Comparison of ENCODE assay signal across 26 cellular contexts in the genomic region with DNA sequence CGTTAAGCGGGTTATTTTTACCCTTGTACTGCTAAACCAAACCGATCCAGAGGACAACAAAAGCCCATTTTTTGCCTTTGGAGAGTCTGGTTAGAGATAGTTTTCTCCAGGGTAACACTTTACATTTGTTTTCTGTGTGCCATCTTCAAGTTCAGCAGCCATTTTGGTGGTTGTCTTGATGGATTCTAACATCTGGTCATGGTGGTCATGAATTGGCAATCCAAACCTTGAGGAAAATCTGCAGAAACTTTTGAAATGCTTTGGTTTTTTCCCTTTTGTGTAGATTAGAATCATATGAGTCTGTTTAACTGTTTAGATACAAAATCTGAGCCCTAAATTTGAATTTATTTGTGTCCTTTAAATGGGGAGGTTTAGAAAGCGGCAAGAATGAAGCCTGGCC. TPM values are rescaled to one million over a fixed set of nuclear protein-coding genes. Genes with fewer than 3 reads are reported as not detected.
DNase-seq lines count a peak whose midpoint lies in the region; ATAC-seq and TF ChIP-seq lines count a peak whose summit lies in the region.
"Had no signal": no experiment of that assay in that cellular context is flagged by ENCODE, and none has a peak within 500 bp of the region (broad histone marks: within the 10 kb centered on the region; RNA-seq: fewer than 3 reads in every experiment).

No MANE protein-coding gene starts in this region.

- H3K27ac Mint-ChIP-seq in GM23338: peak overlapping the region; percentile 36; the same call in 1 of the 2 replicates
- H3K27ac Mint-ChIP-seq: activated T-helper 1 cell treated with anti-CD3 and anti-CD28 coated beads, Interleukin-12 subunit alpha, Interleukin-12 subunit beta, Interleukin-2, Interleukin-4 antibody, amounts not matched to agents 30 ng/mL and 10 ng/mL and 1 ng/mL, durations not matched to agents 14 hours and 24 hours and 36 hours had no signal

- in situ Hi-C loops in Panc1 (cut with HindIII; ENCODE audit: low pct_unique_long_range_greater_than_20kb, low sequenced_read_pairs): no loop called here

- H3K14ac ChIP-seq in trophoblast cell (ENCODE audit: low read length): no peak overlapping the region

- no peak overlapping the region for H2AK5ac ChIP-seq in trophoblast cell (ENCODE audit: low read length)

- peak overlapping the region; percentile 44 for H3K4ac ChIP-seq in trophoblast cell (ENCODE audit: low read depth, low read length)

- no CpG with 5 or more reads among the region's 4 CpGs for WGBS in trophoblast cell (ENCODE audit: extremely low coverage, insufficient coverage, insufficient read length)

- no peak overlapping the region for H4K91ac ChIP-seq in trophoblast cell (ENCODE audit: low read depth, low read length)

- TF ChIP-seq CTCF in GM23338 (conservative IDR thresholded peaks at IDR 0.05; ENCODE audit: low read depth in 2 of 2): no peak
- no peak for TF ChIP-seq CTCF in Panc1 (IDR thresholded peaks at IDR 0.05)
- no peak for TF ChIP-seq CTCF in GM20000 (IDR thresholded peaks at IDR 0.05; ENCODE audit: extremely low read depth, missing control alignments)

- H3K23ac ChIP-seq in trophoblast cell (ENCODE audit: low read length): no peak overlapping the region

- no peak overlapping the region for H3K4me3 ChIP-seq in GM23338
- no peak overlapping the region for H3K4me3 ChIP-seq in Panc1 (ENCODE audit: low read depth in 2 of 2, low read length in 2 of 2)
- H3K4me3 ChIP-seq in trophoblast cell (ENCODE audit: low read depth, low read length): no peak overlapping the region
- H3K4me3 ChIP-seq: breast epithelium, coronary artery, left lung, ovary had no signal

- H3K27ac ChIP-seq in GM23338 (ENCODE audit: low read depth): peak overlapping the region; percentile 52
- peak overlapping the region; percentile 88 for H3K27ac ChIP-seq in Panc1 (ENCODE audit: low read length)
- no peak overlapping the region for H3K27ac ChIP-seq in trophoblast cell (ENCODE audit: low read depth, low read length)
- H3K27ac ChIP-seq: breast epithelium, C4-2B, ovary had no signal

- H3K36me3 ChIP-seq in GM23338 (ENCODE audit: insufficient read depth) (peaks cover 44% of the 10 kb centered on the region), Panc1 (ENCODE audit: control insufficient read depth, insufficient read depth, low read length) (peaks cover 30% of the 10 kb centered on the region), trophoblast cell (ENCODE audit: control insufficient read depth in 1 of 2, insufficient read depth in 2 of 2, low read length in 2 of 2) (peaks cover 30 to 39% of the 10 kb centered on the region in 2 experiments)
- H3K36me3 ChIP-seq: breast epithelium, ovary had no signal

- no TSS peak for BruUV-seq in Panc1 (replicated peaks; lab: Mats Ljungman, UMichigan)

- H3K9me3 ChIP-seq in Panc1 (ENCODE audit: control insufficient read depth, insufficient read depth, low read depth, low read length) (no peaks in the 10 kb centered on the region), trophoblast cell (ENCODE audit: insufficient read depth, low read depth, low read length) (no peaks in the 10 kb centered on the region)
- H3K9me3 ChIP-seq: breast epithelium, left lung, ovary had no signal

- intact Hi-C loops in Panc1 (cut with micrococcal nuclease; ENCODE audit: unreplicated experiment): no loop called here

- H3K4me3 Mint-ChIP-seq in GM23338: no peak overlapping the region
- H3K4me3 Mint-ChIP-seq: activated CD4-positive, alpha-beta T cell treated with anti-CD3 and anti-CD28 coated beads, Interleukin-2, amount 10 ng/mL, durations not matched to agents 24 days and 14 days; activated T-helper 1 cell treated with anti-CD3 and anti-CD28 coated beads, Interleukin-12 subunit alpha, Interleukin-12 subunit beta, Interleukin-2, Interleukin-4 antibody, amounts not matched to agents 30 ng/mL and 10 ng/mL and 1 ng/mL, durations not matched to agents 14 hours and 24 hours and 36 hours had no signal

- H2AFZ ChIP-seq in GM23338: no peak overlapping the region
- no peak overlapping the region for H2AFZ ChIP-seq in trophoblast cell (ENCODE audit: insufficient read depth, low read length, poor library complexity)

- H3K4me2 ChIP-seq in GM23338 (0 out of 2 replicates have a peak overlapping the region, but pooled peaks have one; percentile 21), trophoblast cell (ENCODE audit: low read length) (no peak overlapping the region)

- H3F3A ChIP-seq in GM23338 (replicated peaks; ENCODE audit: low read depth): peaks cover 30% of the 10 kb centered on the region

- H3K79me1 ChIP-seq in trophoblast cell (ENCODE audit: low read length): no peaks in the 10 kb centered on the region

- H3K9ac ChIP-seq in trophoblast cell (ENCODE audit: low read length): no peak overlapping the region

- peaks cover 86% of the 10 kb centered on the region for H4K20me1 ChIP-seq in GM23338 (replicated peaks; ENCODE audit: insufficient read depth)

- H3K27me3 Mint-ChIP-seq in GM23338 (ENCODE audit: insufficient read depth, low read depth, poor library complexity): no peaks in the 10 kb centered on the region
- H3K27me3 Mint-ChIP-seq: activated CD4-positive, alpha-beta T cell treated with anti-CD3 and anti-CD28 coated beads, Interleukin-2, amount 10 ng/mL, durations not matched to agents 24 days and 14 days; effector memory CD8-positive, alpha-beta T cell; naive thymus-derived CD8-positive, alpha-beta T cell had no signal

- no peak for DNase-seq in GM23338 (ENCODE audit: low spot score)
- no peak for DNase-seq in Panc1 (ENCODE audit: low read depth, low spot score)
- DNase-seq in fibroblast of peridontal ligament (ENCODE audit: extremely low read depth): peak; percentile 62
- no peak for DNase-seq in trophoblast cell
- DNase-seq in GM20000 (ENCODE audit: low spot score): no peak
- no peak for DNase-seq in HK-2 (ENCODE audit: unreplicated experiment)
- DNase-seq: activated CD4-positive, alpha-beta T cell treated with anti-CD3 and anti-CD28 coated beads, Interleukin-2, amount 10 ng/mL, durations not matched to agents 24 days and 14 days; activated naive CD4-positive, alpha-beta T cell treated with anti-CD3 and anti-CD28 coated beads, Interleukin-2, amount 50 U/mL, for 16 hours; amygdala; Calu3; effector memory CD8-positive, alpha-beta T cell; GOT3; Karpas-422; left lung; MV-4-11; naive thymus-derived CD8-positive, alpha-beta T cell; NCI-H1436 treated with DMSO at 0.1 percent for 48 hours; ovary; right cardiac atrium; stimulated activated CD4-positive, alpha-beta T cell treated with anti-CD3 and anti-CD28 coated beads, Interleukin-2, amount 100 ng/mL, for 48 hours had no signal

- POLR2A ChIA-PET in Panc1 (lab: Charles Lee): no interaction called here

- H3K4me1 ChIP-seq in GM23338 (ENCODE audit: insufficient read depth): peaks cover 50% of the 10 kb centered on the region
- peaks cover 62% of the 10 kb centered on the region for H3K4me1 ChIP-seq in Panc1 (ENCODE audit: control insufficient read depth, insufficient read depth, low read length)
- H3K4me1 ChIP-seq in trophoblast cell (ENCODE audit: control insufficient read depth in 1 of 2, insufficient read depth in 2 of 2, low read length in 2 of 2): peaks cover 8 to 11% of the 10 kb centered on the region in 2 experiments

- CTCF ChIA-PET in Panc1 (lab: Charles Lee): no interaction called here

- H3K4me1 Mint-ChIP-seq in GM23338: peaks cover 65% of the 10 kb centered on the region

- H3K18ac ChIP-seq in trophoblast cell (ENCODE audit: low read length): no peak overlapping the region

- H4K8ac ChIP-seq in trophoblast cell (ENCODE audit: low read depth, low read length): no peak overlapping the region

- peaks cover 100% of the 10 kb centered on the region for H3K79me2 ChIP-seq in GM23338 (replicated peaks; ENCODE audit: insufficient read depth)
- H3K79me2 ChIP-seq in trophoblast cell (ENCODE audit: control insufficient read depth, insufficient read depth, low read length, poor library complexity): peaks cover 9% of the 10 kb centered on the region

- no peak overlapping the region for H2BK12ac ChIP-seq in trophoblast cell (ENCODE audit: low read length)

- H2BK120ac ChIP-seq in trophoblast cell (ENCODE audit: insufficient read depth, low read length, poor library complexity): no peak overlapping the region

- no peak for ATAC-seq in GM23338
- ATAC-seq in Panc1: no peak
- no peak for ATAC-seq in HG02763 (IDR thresholded peaks at IDR 0.05; ENCODE audit: unreplicated experiment)
- ATAC-seq: effector memory CD8-positive, alpha-beta T cell; left lung; naive thymus-derived CD8-positive, alpha-beta T cell; right cardiac atrium; SK-N-SH treated with all-trans-retinoic acid at 6 μM for 48 hours had no signal

- no peaks in the 10 kb centered on the region for H3K27me3 ChIP-seq in GM23338 (ENCODE audit: insufficient read depth)
- no peaks in the 10 kb centered on the region for H3K27me3 ChIP-seq in Panc1 (ENCODE audit: control insufficient read depth, insufficient read depth, low read length)
- no peaks in the 10 kb centered on the region for H3K27me3 ChIP-seq in trophoblast cell (ENCODE audit: insufficient read depth, low read length)
- H3K27me3 ChIP-seq: breast epithelium, left lung, ovary had no signal

- H3K36me3 Mint-ChIP-seq in GM23338 (ENCODE audit: low read depth): peaks cover 81% of the 10 kb centered on the region

- no peak overlapping the region for H2BK5ac ChIP-seq in trophoblast cell (ENCODE audit: low read depth, low read length, poor library complexity)

- H3K9me3 Mint-ChIP-seq in GM23338: no peaks in the 10 kb centered on the region
- H3K9me3 Mint-ChIP-seq: activated CD4-positive, alpha-beta T cell treated with anti-CD3 and anti-CD28 coated beads, Interleukin-2, amount 10 ng/mL, durations not matched to agents 24 days and 14 days; activated T-helper 1 cell treated with anti-CD3 and anti-CD28 coated beads, Interleukin-12 subunit alpha, Interleukin-12 subunit beta, Interleukin-2, Interleukin-4 antibody, amounts not matched to agents 30 ng/mL and 10 ng/mL and 1 ng/mL, durations not matched to agents 14 hours and 24 hours and 36 hours; effector memory CD8-positive, alpha-beta T cell; naive thymus-derived CD8-positive, alpha-beta T cell had no signal

- H4K12ac ChIP-seq in trophoblast cell (ENCODE audit: low read depth, low read length): no peak overlapping the region

- H3K9me2 ChIP-seq in GM23338 (ENCODE audit: insufficient read depth): no peaks in the 10 kb centered on the region

RNA-seq across cellular contexts. Expression of a gene that starts 16.6 kb away (rescaled TPM):
- total RNA-seq in GM23338 (2014; rRNA removed; shearing (Covaris generic)): 359 and 389 TPM in 2 replicates
- 276 and 291 TPM in 2 replicates for polyA plus RNA-seq in GM23338 (2016; fragmentation: Nextera tagmentation; extraction: Ambion mirVana)
- total RNA-seq in Panc1 (2021; ENCODE audit: unreplicated experiment): 225 TPM
- polyA plus RNA-seq in Panc1 (2012; ENCODE audit: insufficient read length): 330 TPM
- polyA plus RNA-seq in trophoblast cell (2013): 145 and 148 TPM in 2 replicates

RNA-seq across cellular contexts. Expression of a gene that starts 41.1 kb away (rescaled TPM):
- total RNA-seq in GM23338 (2014; rRNA removed; shearing (Covaris generic)): 0.07 and 0.31 TPM in 2 replicates
- 0.54 TPM in 1 of 2 replicates, not detected in the other for polyA plus RNA-seq in GM23338 (2016; fragmentation: Nextera tagmentation; extraction: Ambion mirVana)
- total RNA-seq in Panc1 (2021; ENCODE audit: unreplicated experiment): 0.15 TPM
- not detected for polyA plus RNA-seq in Panc1 (2012; ENCODE audit: insufficient read length)
- polyA plus RNA-seq in trophoblast cell (2013): 0.07 and 0.11 TPM in 2 replicates
- total RNA-seq: Calu3 had no signal

RNA-seq across cellular contexts. Expression of a gene that starts 48.3 kb away (rescaled TPM):
- 50.1 and 58.7 TPM in 2 replicates for total RNA-seq in GM23338 (2014; rRNA removed; shearing (Covaris generic))
- 18.9 and 20.7 TPM in 2 replicates for polyA plus RNA-seq in GM23338 (2016; fragmentation: Nextera tagmentation; extraction: Ambion mirVana)
- 32.6 TPM for total RNA-seq in Panc1 (2021; ENCODE audit: unreplicated experiment)
- 62.9 TPM for polyA plus RNA-seq in Panc1 (2012; ENCODE audit: insufficient read length)
- polyA plus RNA-seq in trophoblast cell (2013): 22.2 and 22.7 TPM in 2 replicates

RNA-seq across cellular contexts. Expression of a gene that starts 52.6 kb away (rescaled TPM):
- 29.2 and 45.0 TPM in 2 replicates for total RNA-seq in GM23338 (2014; rRNA removed; shearing (Covaris generic))
- 27.4 and 31.6 TPM in 2 replicates for polyA plus RNA-seq in GM23338 (2016; fragmentation: Nextera tagmentation; extraction: Ambion mirVana)
- total RNA-seq in Panc1 (2021; ENCODE audit: unreplicated experiment): 37.1 TPM
- polyA plus RNA-seq in Panc1 (2012; ENCODE audit: insufficient read length): 54.1 TPM
- polyA plus RNA-seq in trophoblast cell (2013): 17.6 TPM in 2 replicates
